ENCODE assay signal across 23 cellular contexts in genomic region chr10:72840319-72840718, GRCh38. TPM values are rescaled to one million over a fixed set of nuclear protein-coding genes. Genes with fewer than 3 reads are reported as not detected.
DNase-seq lines count a peak whose midpoint lies in the region; ATAC-seq, FAIRE-seq and TF ChIP-seq lines count a peak whose summit lies in the region.
"Had no signal": no experiment of that assay in that cellular context is flagged by ENCODE, and none has a peak within 500 bp of the region (broad histone marks: within the 10 kb centered on the region; RNA-seq: fewer than 3 reads in every experiment).

No MANE protein-coding gene starts in this region.

- CTCF ChIA-PET in HepG2 (lab: Yijun Ruan, JAX; ENCODE audit: low intra/inter-chr PET ratio, low total read pairs): no interaction called here

- intact Hi-C loops in HepG2 (cut with micrococcal nuclease; ENCODE audit: unreplicated experiment): loop anchor here (10.0 kb wide), 1 partner anchor 1886 kb away; no protein-coding TSS in a partner anchor
- intact Hi-C loops in right lobe of liver (cut with DNase I): no loop called here

- FAIRE-seq in HepG2 (lab: Jason Lieb, UNC): no peak
- FAIRE-seq: GM18507, H1 had no signal

- TF ChIP-seq CTCF in HepG2 (CRISPR knock-in tag; IDR thresholded peaks at IDR 0.05): no peak
- TF ChIP-seq CTCF in right lobe of liver (IDR thresholded peaks at IDR 0.05): no peak
- TF ChIP-seq CTCF in RWPE2 (IDR thresholded peaks at IDR 0.05; ENCODE audit: poor library complexity, severe bottlenecking): no peak
- TF ChIP-seq CTCF in foreskin keratinocyte (conservative IDR thresholded peaks at IDR 0.05): no peak

- no peaks in the 10 kb centered on the region for H3K36me3 ChIP-seq in HepG2 (replicated peaks in 1 of 2; ENCODE audit: control insufficient read depth in 1 of 2, insufficient read depth in 2 of 2, low read length in 2 of 2)
- H3K36me3 ChIP-seq in right lobe of liver: no peaks in the 10 kb centered on the region
- peaks cover 2% of the 10 kb centered on the region for H3K36me3 ChIP-seq in RWPE2 (ENCODE audit: low read depth)
- no peaks in the 10 kb centered on the region for H3K36me3 ChIP-seq in effector memory CD4-positive, alpha-beta T cell (ENCODE audit: control insufficient read depth, insufficient read depth, low read length)
- H3K36me3 ChIP-seq: BLaER1, HAP-1 had no signal

- H3K4me3 ChIP-seq in HepG2 (replicated peaks in 1 of 3; ENCODE audit: insufficient read depth in 1 of 3, low read depth in 2 of 3, low read length in 3 of 3) (no peak overlapping the region), right lobe of liver (no peak overlapping the region), RWPE2 (ENCODE audit: severe bottlenecking) (no peak overlapping the region)
- H3K4me3 ChIP-seq in effector memory CD4-positive, alpha-beta T cell (ENCODE audit: insufficient read depth, low read depth, low read length, poor library complexity, severe bottlenecking): no peak overlapping the region
- H3K4me3 ChIP-seq: BLaER1, HAP-1 had no signal

- TF ChIP-seq POLR2A in HepG2 (IDR thresholded peaks at IDR 0.05; ENCODE audit: insufficient read depth in 1 of 2, low read depth in 2 of 2, low read length in 2 of 2) (no peak), right lobe of liver (IDR thresholded peaks at IDR 0.05) (no peak)

- H4K20me1 ChIP-seq in HepG2 (ENCODE audit: insufficient read depth, low read length): no peaks in the 10 kb centered on the region
- H4K20me1 ChIP-seq: BLaER1 had no signal

- TF ChIP-seq RAD21 in HepG2 (CRISPR knock-in tag; IDR thresholded peaks at IDR 0.05): no peak

- no peak overlapping the region for H2AFZ ChIP-seq in HepG2 (ENCODE audit: low read length)

- no peak overlapping the region for H3K4me2 ChIP-seq in HepG2 (ENCODE audit: low read depth, low read length)
- H3K4me2 ChIP-seq: BLaER1 had no signal

- no peak for ATAC-seq in HepG2
- ATAC-seq in right lobe of liver: no peak
- ATAC-seq in RWPE2 (ENCODE audit: low read depth): no peak
- no peak for ATAC-seq in foreskin keratinocyte
- ATAC-seq in GM19324 (IDR thresholded peaks at IDR 0.05; ENCODE audit: low FRiP score, unreplicated experiment): no peak

- POLR2A ChIA-PET in HepG2 (lab: Yijun Ruan, JAX): no interaction called here

- H3K9me3 ChIP-seq in HepG2 (ENCODE audit: low read length) (no peaks in the 10 kb centered on the region), right lobe of liver (no peaks in the 10 kb centered on the region), RWPE2 (ENCODE audit: severe bottlenecking) (no peaks in the 10 kb centered on the region)
- H3K9me3 ChIP-seq in effector memory CD4-positive, alpha-beta T cell (ENCODE audit: control insufficient read depth, low read length): no peaks in the 10 kb centered on the region
- H3K9me3 ChIP-seq: BLaER1, HAP-1 had no signal

- in situ Hi-C loops in HepG2 (cut with HindIII; ENCODE audit: extremely low pct_ligation_motif_present, low pct_unique_long_range_greater_than_20kb): no loop called here

- no peaks in the 10 kb centered on the region for H3K79me2 ChIP-seq in HepG2 (ENCODE audit: insufficient read depth, low read length)

- H3K27me3 ChIP-seq in HepG2 (ENCODE audit: control insufficient read depth in 1 of 2, insufficient read depth in 2 of 2, low read length in 2 of 2) (no peaks in the 10 kb centered on the region), right lobe of liver (no peaks in the 10 kb centered on the region), RWPE2 (ENCODE audit: insufficient read depth, poor library complexity, severe bottlenecking) (no peaks in the 10 kb centered on the region), foreskin keratinocyte (no peaks in the 10 kb centered on the region)
- no peaks in the 10 kb centered on the region for H3K27me3 ChIP-seq in effector memory CD4-positive, alpha-beta T cell (replicated peaks; ENCODE audit: control insufficient read depth, insufficient read depth, low read length, poor library complexity, severe bottlenecking)
- H3K27me3 ChIP-seq: BLaER1 had no signal

- H3K9ac ChIP-seq in HepG2 (ENCODE audit: insufficient read depth, low read depth, low read length): no peak overlapping the region
- H3K9ac ChIP-seq: BLaER1 had no signal

- BruUV-seq in HepG2 (replicated peaks; lab: Mats Ljungman, UMichigan): no TSS peak

- no peak for TF ChIP-seq EP300 in HepG2 (IDR thresholded peaks at IDR 0.05; ENCODE audit: low read depth in 2 of 2, low read length in 2 of 2)
- TF ChIP-seq EP300 in HepG2 (CRISPR knock-in tag; IDR thresholded peaks at IDR 0.05; ENCODE audit: borderline replicate concordance): no peak

- DNase-seq in HepG2 (ENCODE audit: low spot score): no peak
- DNase-seq in right lobe of liver: no peak
- no peak for DNase-seq in RWPE2 (ENCODE audit: low spot score)
- DNase-seq in foreskin keratinocyte: no peak
- DNase-seq in stimulated activated naive CD4-positive, alpha-beta T cell (lab: John Stamatoyannopoulos, UW): no peak
- no peak for DNase-seq in effector memory CD4-positive, alpha-beta T cell
- DNase-seq: CD4-positive, alpha-beta memory T cell; DMS153; DMS79; GDM1 had no signal

- H3K4me1 ChIP-seq in HepG2 (ENCODE audit: insufficient read depth, low read length) (no peaks in the 10 kb centered on the region), right lobe of liver (no peaks in the 10 kb centered on the region), RWPE2 (ENCODE audit: insufficient read depth, poor library complexity, severe bottlenecking) (peaks cover 6% of the 10 kb centered on the region), foreskin keratinocyte (peaks cover 29% of the 10 kb centered on the region)
- H3K4me1 ChIP-seq in effector memory CD4-positive, alpha-beta T cell (ENCODE audit: control insufficient read depth, insufficient read depth, low read length, poor library complexity, severe bottlenecking): no peaks in the 10 kb centered on the region
- H3K4me1 ChIP-seq: HAP-1 had no signal

- H3K27ac ChIP-seq in HepG2 (ENCODE audit: extremely low read length, insufficient read depth, low read length): no peak overlapping the region
- no peak overlapping the region for H3K27ac ChIP-seq in right lobe of liver
- peak overlapping the region; percentile 11 for H3K27ac ChIP-seq in RWPE2 (ENCODE audit: poor library complexity, severe bottlenecking)
- peak overlapping the region; percentile 94 for H3K27ac ChIP-seq in foreskin keratinocyte
- no peak overlapping the region for H3K27ac ChIP-seq in effector memory CD4-positive, alpha-beta T cell (ENCODE audit: insufficient read depth, low read length, poor library complexity, severe bottlenecking)
- H3K27ac ChIP-seq: 22Rv1, BLaER1, HL-60 had no signal

TF ChIP-seq in HepG2, 621 proteins besides CTCF, POLR2A, EP300 and RAD21:
- no peak for TF ChIP-seq WIZ (CRISPR knock-in tag; IDR thresholded peaks at IDR 0.05)
- no peak for TF ChIP-seq ZNF598 (CRISPR knock-in tag; IDR thresholded peaks at IDR 0.05; ENCODE audit: borderline replicate concordance)
- TF ChIP-seq NFE2L2 (IDR thresholded peaks at IDR 0.05; ENCODE audit: low read length): peak; percentile 47; the same call in 1 of the 2 replicates

RNA-seq across cellular contexts. Expression of gene OIT3, which starts 53.2 kb away (rescaled TPM):
- not detected in 2 replicates for total RNA-seq in HepG2 (2016; rRNA removed; fragmentation: Illumina TruSeq; extraction: Trizol)
- not detected in 2 replicates for total RNA-seq in HepG2 (2016; cell fraction: cytosol; rRNA removed; fragmentation: Illumina TruSeq; extraction: Trizol; ENCODE audit: low read depth)
- not detected in 2 replicates for total RNA-seq in HepG2 (2016; cell fraction: insoluble cytoplasmic fraction; rRNA removed; fragmentation: Illumina TruSeq; extraction: Trizol)
- total RNA-seq in HepG2 (2016; cell fraction: membrane; rRNA removed; fragmentation: Illumina TruSeq; extraction: Trizol): not detected in 2 replicates
- total RNA-seq in HepG2 (2016; cell fraction: nucleus; rRNA removed; fragmentation: Illumina TruSeq; extraction: Trizol): not detected in 2 replicates
- polyA plus RNA-seq in HepG2 (2011; rRNA removed): not detected in 2 replicates
- polyA plus RNA-seq in HepG2 (2011; cell fraction: cytosol; rRNA removed): not detected in 2 replicates
- not detected in 2 replicates for polyA plus RNA-seq in HepG2 (2011; cell fraction: nucleus; rRNA removed)
- 0.52 and 0.79 TPM in 2 replicates for polyA plus RNA-seq in HepG2 (2012)
- polyA plus RNA-seq in HepG2 (2016; cell fraction: cytosol; fragmentation: Illumina TruSeq; extraction: Trizol; ENCODE audit: low read depth): not detected in 2 replicates
- polyA plus RNA-seq in HepG2 (2016; cell fraction: insoluble cytoplasmic fraction; fragmentation: Illumina TruSeq; extraction: Trizol; ENCODE audit: low read depth): not detected in 2 replicates
- not detected in 2 replicates for polyA plus RNA-seq in HepG2 (2016; cell fraction: membrane; fragmentation: Illumina TruSeq; extraction: Trizol; ENCODE audit: low read depth)
- not detected in 2 replicates for polyA plus RNA-seq in HepG2 (2016; cell fraction: nucleus; fragmentation: Illumina TruSeq; extraction: Trizol; ENCODE audit: insufficient read depth, low read depth)
- 0.26 and 0.40 TPM in 2 replicates for polyA minus RNA-seq in HepG2 (2011; rRNA and poly(A)+ RNA removed; ENCODE audit: low replicate concordance)
- not detected in 2 replicates for polyA minus RNA-seq in HepG2 (2011; cell fraction: cytosol; rRNA and poly(A)+ RNA removed)
- polyA minus RNA-seq in HepG2 (2011; cell fraction: nucleus; rRNA and poly(A)+ RNA removed): not detected in 2 replicates
- 10 to 100 TPM; 24.4 to 78.2 (median 48.7) TPM for total RNA-seq in right lobe of liver
- total RNA-seq in foreskin keratinocyte: not detected in 2 replicates
- polyA plus RNA-seq in foreskin keratinocyte: not detected in 2 replicates
- total RNA-seq: A673, Daoy, H1, HT1080 had no signal
- polyA plus RNA-seq: AG04450; CD14-positive monocyte; CD4-positive, alpha-beta memory T cell; H1; IgD-negative memory B cell had no signal

Comparison
In these comparisons a context has a peak if more than half of its experiments do, and no peak if none do; other contexts are left out.
1. RNA of gene OIT3, which starts 53.2 kb away (total RNA-seq): 24.4 to 78.2 TPM in right lobe of liver; not detected in foreskin keratinocyte and not detected in HepG2; every median in the first group is over 10 times any median in the second.
2. H3K27ac ChIP-seq: peak in RWPE2 (single experiment) and foreskin keratinocyte (single experiment); none in HepG2 (single experiment), right lobe of liver (0 of 3) and effector memory CD4-positive, alpha-beta T cell (single experiment).